Comparison of ENCODE assay signal across 1 cellular context in genomic region chr17:75828741-75829140, GRCh38.
A peak's percentile ranks its signal among the peaks of the same experiment; 100 is the strongest.
TF ChIP-seq lines count a peak whose summit lies in the region.

No MANE protein-coding gene starts in this region.

TF ChIP-seq in HepG2, 621 proteins besides CTCF, POLR2A, EP300 and RAD21:
- TF ChIP-seq AGO2 (optimal IDR thresholded peaks at IDR 0.05; ENCODE audit: low read depth, low read length) (peak; percentile 76), PAF1 (CRISPR knock-in tag; IDR thresholded peaks at IDR 0.05) (0 out of 2 replicates have a peak, but pooled peaks have one; percentile 67), ZFP36 (IDR thresholded peaks at IDR 0.05; ENCODE audit: borderline replicate concordance, low read depth, low read length, partially characterized antibody) (no peak), RBFOX2 (IDR thresholded peaks at IDR 0.05; ENCODE audit: low read depth, low read length) (peak; percentile 73), E2F1 (CRISPR knock-in tag; IDR thresholded peaks at IDR 0.05) (no peak), GABPB1 (CRISPR knock-in tag; IDR thresholded peaks at IDR 0.05) (peak; percentile 16; the same call in 1 of the 2 replicates), KDM2A (CRISPR knock-in tag; IDR thresholded peaks at IDR 0.05; ENCODE audit: borderline replicate concordance, low read depth) (0 out of 2 replicates have a peak, but pooled peaks have one; percentile 16), AKAP8 (CRISPR knock-in tag; IDR thresholded peaks at IDR 0.05) (0 out of 2 replicates have a peak, but pooled peaks have one; percentile 45)
